In the genomic region with DNA sequence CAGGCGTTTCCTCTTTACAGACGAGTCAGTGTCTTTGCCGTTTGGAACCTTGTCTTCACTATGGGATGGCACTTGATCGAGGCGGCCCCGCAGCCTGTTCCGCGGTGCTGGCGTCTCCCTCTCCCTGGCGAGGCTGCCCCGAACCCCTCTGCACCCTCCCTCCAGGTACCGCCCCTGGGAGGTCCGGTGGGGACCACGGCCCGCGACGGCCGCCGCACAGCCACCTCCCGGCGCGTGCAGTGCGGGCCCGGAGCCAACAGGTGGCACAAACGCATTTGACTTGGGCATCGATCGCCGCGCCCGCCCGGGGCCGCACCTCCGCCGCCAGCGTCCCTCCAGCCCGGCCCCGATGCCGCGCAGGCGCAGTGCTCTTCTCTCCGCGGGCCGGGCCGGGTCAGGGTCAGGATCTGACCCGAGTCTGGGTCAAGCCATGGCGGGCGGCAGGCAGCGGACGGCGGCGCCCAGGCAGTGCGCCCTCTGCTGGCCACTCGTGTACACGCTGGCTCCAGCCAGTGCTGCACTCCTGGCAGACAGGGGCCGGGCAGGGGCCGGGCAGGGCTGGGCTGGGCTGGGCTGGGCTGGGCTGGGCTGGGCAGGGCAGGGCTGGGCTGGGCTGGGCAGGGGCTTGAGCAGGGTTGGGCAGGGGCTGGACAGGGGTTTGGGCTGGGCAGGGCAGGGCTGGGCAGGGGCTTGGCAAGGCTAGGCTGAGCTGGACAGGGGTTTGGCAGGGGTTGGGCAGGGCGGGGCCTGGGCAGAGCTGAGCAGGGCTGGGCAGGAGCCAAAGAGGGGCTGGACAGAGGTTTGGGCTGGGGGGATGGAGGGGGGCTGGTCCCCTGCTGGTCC, we compare ENCODE assay signal across 7 cellular contexts.
DNase-seq lines count a peak whose midpoint lies in the region; ATAC-seq lines count a peak whose summit lies in the region.

No MANE protein-coding gene starts in this region.

- H3K27ac Mint-ChIP-seq in central memory CD8-positive, alpha-beta T cell (ENCODE audit: low read depth), result no peak overlapping the region

- ATAC-seq in GM18499 (IDR thresholded peaks at IDR 0.05; ENCODE audit: insufficient read depth, unreplicated experiment) (peak; percentile 78), HG02642 (IDR thresholded peaks at IDR 0.05; ENCODE audit: poor library complexity, unreplicated experiment) (peak; percentile 96)
- peak; percentile 62 for ATAC-seq in central memory CD8-positive, alpha-beta T cell (replicated peaks; ENCODE audit: extremely low read depth, poor library complexity, severe bottlenecking)

- no peaks in the 10 kb centered on the region for H3K4me1 Mint-ChIP-seq in central memory CD8-positive, alpha-beta T cell

- H3K36me3 Mint-ChIP-seq in central memory CD8-positive, alpha-beta T cell (ENCODE audit: insufficient read depth), result no peaks in the 10 kb centered on the region

- H3K27me3 Mint-ChIP-seq in central memory CD8-positive, alpha-beta T cell, result peaks cover 67% of the 10 kb centered on the region

- peak overlapping the region; percentile 69 for H3K4me3 Mint-ChIP-seq in central memory CD8-positive, alpha-beta T cell

- DNase-seq in NCI-H128 (lab: John Stamatoyannopoulos, UW; ENCODE audit: unreplicated experiment) (peak; percentile 74), kidney tubule cell (ENCODE audit: low spot score) (peak; percentile 52)
- peak; percentile 36 to 51 (median 40) for DNase-seq in activated CD4-positive, CD25-positive, alpha-beta regulatory T cell (lab: John Stamatoyannopoulos, UW)
- DNase-seq in central memory CD8-positive, alpha-beta T cell (ENCODE audit: low spot score in 2 of 2), result peak; percentile 30 to 41
- peak; percentile 64 for DNase-seq in stimulated activated CD4-positive, alpha-beta T cell treated with anti-CD3 and anti-CD28 coated beads, Interleukin-4, amount 100 ng/mL, for 1 hour

- no peaks in the 10 kb centered on the region for H3K9me3 Mint-ChIP-seq in central memory CD8-positive, alpha-beta T cell

Comparison
In these comparisons a context has a peak if more than half of its experiments do, and no peak if none do; other contexts are left out.
1. Peak in every context shown above with its lines: DNase-seq and ATAC-seq.